1 cellular context compared by ENCODE assay signal in the genomic region with DNA sequence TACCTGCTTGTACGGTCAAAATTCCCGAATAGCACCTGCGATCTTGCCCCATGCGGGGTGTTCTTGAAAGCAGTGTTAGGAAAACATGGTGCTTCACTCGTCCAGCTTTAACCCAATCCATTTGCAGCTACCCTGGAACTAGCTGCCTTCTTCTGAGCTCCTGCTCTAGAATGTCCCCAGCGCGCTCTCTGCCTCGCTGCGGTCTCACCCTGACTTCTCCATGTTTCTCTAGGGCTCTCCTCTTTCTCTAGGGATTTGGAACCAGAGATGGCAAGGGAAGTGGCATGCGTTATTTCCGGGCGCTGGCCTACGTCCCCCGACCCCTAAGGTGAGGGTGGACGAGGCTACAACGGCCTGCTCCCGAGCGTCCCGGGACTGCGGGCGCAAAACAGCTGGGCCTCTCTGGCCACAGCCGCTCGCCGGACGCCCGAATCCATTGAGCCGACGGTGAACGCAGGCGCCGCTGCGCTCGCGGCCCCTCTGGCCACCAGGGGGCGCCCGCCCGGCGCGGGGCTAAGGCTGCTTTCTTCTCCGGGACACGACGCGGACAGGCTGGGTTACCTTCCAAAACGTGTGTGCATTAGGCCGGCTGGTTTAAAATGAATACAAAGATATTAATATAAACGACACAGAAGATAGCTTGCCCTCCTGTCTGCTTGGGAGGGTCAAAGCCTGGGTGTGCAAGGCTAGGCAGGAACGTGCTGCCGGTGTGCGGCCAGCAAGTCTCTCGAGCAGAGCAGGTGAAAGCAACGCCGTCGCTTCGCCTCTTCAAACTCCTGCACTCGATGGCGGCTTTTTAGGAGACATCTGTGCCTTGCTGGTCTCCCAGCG.
TF ChIP-seq lines count a peak whose summit lies in the region.

No MANE protein-coding gene starts in this region.

TF ChIP-seq in GM23338, 12 proteins besides CTCF, POLR2A, EP300 and RAD21:
- TF ChIP-seq, protein P1, sequence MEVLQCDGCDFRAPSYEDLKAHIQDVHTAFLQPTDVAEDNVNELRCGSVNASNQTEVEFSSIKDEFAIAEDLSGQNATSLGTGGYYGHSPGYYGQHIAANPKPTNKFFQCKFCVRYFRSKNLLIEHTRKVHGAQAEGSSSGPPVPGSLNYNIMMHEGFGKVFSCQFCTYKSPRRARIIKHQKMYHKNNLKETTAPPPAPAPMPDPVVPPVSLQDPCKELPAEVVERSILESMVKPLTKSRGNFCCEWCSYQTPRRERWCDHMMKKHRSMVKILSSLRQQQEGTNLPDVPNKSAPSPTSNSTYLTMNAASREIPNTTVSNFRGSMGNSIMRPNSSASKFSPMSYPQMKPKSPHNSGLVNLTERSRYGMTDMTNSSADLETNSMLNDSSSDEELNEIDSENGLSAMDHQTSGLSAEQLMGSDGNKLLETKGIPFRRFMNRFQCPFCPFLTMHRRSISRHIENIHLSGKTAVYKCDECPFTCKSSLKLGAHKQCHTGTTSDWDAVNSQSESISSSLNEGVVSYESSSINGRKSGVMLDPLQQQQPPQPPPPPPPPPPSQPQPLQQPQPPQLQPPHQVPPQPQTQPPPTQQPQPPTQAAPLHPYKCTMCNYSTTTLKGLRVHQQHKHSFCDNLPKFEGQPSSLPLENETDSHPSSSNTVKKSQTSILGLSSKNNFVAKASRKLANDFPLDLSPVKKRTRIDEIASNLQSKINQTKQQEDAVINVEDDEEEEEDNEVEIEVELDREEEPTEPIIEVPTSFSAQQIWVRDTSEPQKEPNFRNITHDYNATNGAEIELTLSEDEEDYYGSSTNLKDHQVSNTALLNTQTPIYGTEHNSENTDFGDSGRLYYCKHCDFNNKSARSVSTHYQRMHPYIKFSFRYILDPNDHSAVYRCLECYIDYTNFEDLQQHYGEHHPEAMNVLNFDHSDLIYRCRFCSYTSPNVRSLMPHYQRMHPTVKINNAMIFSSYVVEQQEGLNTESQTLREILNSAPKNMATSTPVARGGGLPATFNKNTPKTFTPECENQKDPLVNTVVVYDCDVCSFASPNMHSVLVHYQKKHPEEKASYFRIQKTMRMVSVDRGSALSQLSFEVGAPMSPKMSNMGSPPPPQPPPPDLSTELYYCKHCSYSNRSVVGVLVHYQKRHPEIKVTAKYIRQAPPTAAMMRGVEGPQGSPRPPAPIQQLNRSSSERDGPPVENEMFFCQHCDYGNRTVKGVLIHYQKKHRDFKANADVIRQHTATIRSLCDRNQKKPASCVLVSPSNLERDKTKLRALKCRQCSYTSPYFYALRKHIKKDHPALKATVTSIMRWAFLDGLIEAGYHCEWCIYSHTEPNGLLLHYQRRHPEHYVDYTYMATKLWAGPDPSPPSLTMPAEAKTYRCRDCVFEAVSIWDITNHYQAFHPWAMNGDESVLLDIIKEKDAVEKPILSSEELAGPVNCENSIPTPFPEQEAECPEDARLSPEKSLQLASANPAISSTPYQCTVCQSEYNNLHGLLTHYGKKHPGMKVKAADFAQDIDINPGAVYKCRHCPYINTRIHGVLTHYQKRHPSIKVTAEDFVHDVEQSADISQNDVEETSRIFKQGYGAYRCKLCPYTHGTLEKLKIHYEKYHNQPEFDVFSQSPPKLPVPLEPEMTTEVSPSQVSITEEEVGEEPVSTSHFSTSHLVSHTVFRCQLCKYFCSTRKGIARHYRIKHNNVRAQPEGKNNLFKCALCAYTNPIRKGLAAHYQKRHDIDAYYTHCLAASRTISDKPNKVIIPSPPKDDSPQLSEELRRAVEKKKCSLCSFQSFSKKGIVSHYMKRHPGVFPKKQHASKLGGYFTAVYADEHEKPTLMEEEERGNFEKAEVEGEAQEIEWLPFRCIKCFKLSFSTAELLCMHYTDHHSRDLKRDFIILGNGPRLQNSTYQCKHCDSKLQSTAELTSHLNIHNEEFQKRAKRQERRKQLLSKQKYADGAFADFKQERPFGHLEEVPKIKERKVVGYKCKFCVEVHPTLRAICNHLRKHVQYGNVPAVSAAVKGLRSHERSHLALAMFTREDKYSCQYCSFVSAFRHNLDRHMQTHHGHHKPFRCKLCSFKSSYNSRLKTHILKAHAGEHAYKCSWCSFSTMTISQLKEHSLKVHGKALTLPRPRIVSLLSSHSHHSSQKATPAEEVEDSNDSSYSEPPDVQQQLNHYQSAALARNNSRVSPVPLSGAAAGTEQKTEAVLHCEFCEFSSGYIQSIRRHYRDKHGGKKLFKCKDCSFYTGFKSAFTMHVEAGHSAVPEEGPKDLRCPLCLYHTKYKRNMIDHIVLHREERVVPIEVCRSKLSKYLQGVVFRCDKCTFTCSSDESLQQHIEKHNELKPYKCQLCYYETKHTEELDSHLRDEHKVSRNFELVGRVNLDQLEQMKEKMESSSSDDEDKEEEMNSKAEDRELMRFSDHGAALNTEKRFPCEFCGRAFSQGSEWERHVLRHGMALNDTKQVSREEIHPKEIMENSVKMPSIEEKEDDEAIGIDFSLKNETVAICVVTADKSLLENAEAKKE (CRISPR knock-in tag; IDR thresholded peaks at IDR 0.05) = no peak
- TF ChIP-seq CREB1 (CRISPR knock-in tag; IDR thresholded peaks at IDR 0.05; ENCODE audit: low read depth) = 0 out of 2 replicates have a peak, but pooled peaks have one; percentile 27
